ENCODE assay signal across 13 cellular contexts in genomic region chr2:233261819-233262555, GRCh38. TPM values are rescaled to one million over a fixed set of nuclear protein-coding genes. Genes with fewer than 3 reads are reported as not detected.
DNase-seq lines count a peak whose midpoint lies in the region; ATAC-seq and TF ChIP-seq lines count a peak whose summit lies in the region.
"Had no signal": no experiment of that assay in that cellular context is flagged by ENCODE, and none has a peak within 500 bp of the region (broad histone marks: within the 10 kb centered on the region; RNA-seq: fewer than 3 reads in every experiment).

No MANE protein-coding gene starts in this region.

- intact Hi-C loops in CD4-positive, alpha-beta memory T cell (cut with micrococcal nuclease) = loop anchor here (10.0 kb wide), 1 partner anchor 163 kb away; no protein-coding TSS in a partner anchor

- peak overlapping the region in 5 of 8 donors; percentile 3 to 67 (median 26) for H3K4me3 Mint-ChIP-seq in CD4-positive, alpha-beta memory T cell
- no peak overlapping the region for H3K4me3 Mint-ChIP-seq in activated naive CD8-positive, alpha-beta T cell treated with anti-CD3 and anti-CD28 coated beads for 36 hours
- no peak overlapping the region for H3K4me3 Mint-ChIP-seq in HFFc6
- H3K4me3 Mint-ChIP-seq: nephron had no signal

- H3K27ac Mint-ChIP-seq in CD4-positive, alpha-beta memory T cell = peak overlapping the region; percentile 45 to 96 (median 84)
- H3K27ac Mint-ChIP-seq in activated naive CD8-positive, alpha-beta T cell treated with anti-CD3 and anti-CD28 coated beads for 36 hours = peak overlapping the region; percentile 62
- no peak overlapping the region for H3K27ac Mint-ChIP-seq in HFFc6
- H3K27ac Mint-ChIP-seq: nephron had no signal

- no peaks in the 10 kb centered on the region for H3K27me3 ChIP-seq in CD4-positive, alpha-beta memory T cell (ENCODE audit: insufficient read depth, low read length)
- no peaks in the 10 kb centered on the region for H3K27me3 ChIP-seq in BE2C
- H3K27me3 ChIP-seq: BLaER1 had no signal

- no peaks in the 10 kb centered on the region for H3K27me3 Mint-ChIP-seq in CD4-positive, alpha-beta memory T cell
- H3K27me3 Mint-ChIP-seq in activated naive CD8-positive, alpha-beta T cell treated with anti-CD3 and anti-CD28 coated beads for 36 hours = no peaks in the 10 kb centered on the region
- H3K27me3 Mint-ChIP-seq in HFFc6 (ENCODE audit: insufficient read depth) = peaks cover 1% of the 10 kb centered on the region; the same call in 1 of the 2 replicates

- TF ChIP-seq POLR2A in erythroblast (IDR thresholded peaks at IDR 0.05; ENCODE audit: low read length) = no peak

- peak; percentile 77 for ATAC-seq in GM18868 (IDR thresholded peaks at IDR 0.05; ENCODE audit: unreplicated experiment)
- peak; percentile 68 for ATAC-seq in HG02852 (IDR thresholded peaks at IDR 0.05; ENCODE audit: unreplicated experiment)

- POLR2A ChIA-PET in CD4-positive, alpha-beta memory T cell (lab: Charles Lee; ENCODE audit: partially characterized antibody) = interaction anchor here (1.1 to 2.8 kb wide), 4 partner anchors 9 to 156 kb away, joined by 3 to 14 read pairs (median 7); partner anchors contain the start of gene ATG16L1

- H3K27ac ChIP-seq in CD4-positive, alpha-beta memory T cell (ENCODE audit: low read depth, low read length) = no peak overlapping the region
- H3K27ac ChIP-seq: BLaER1 had no signal

- H3K36me3 ChIP-seq in CD4-positive, alpha-beta memory T cell (ENCODE audit: insufficient read depth, low read length) = peaks cover 94% of the 10 kb centered on the region
- peaks cover 91% of the 10 kb centered on the region for H3K36me3 ChIP-seq in BE2C

- H3K4me3 ChIP-seq in CD4-positive, alpha-beta memory T cell (ENCODE audit: low read length in 2 of 2) = no peak overlapping the region
- H3K4me3 ChIP-seq in BE2C (ENCODE audit: low read depth, low read length) = no peak overlapping the region
- H3K4me3 ChIP-seq: BLaER1 had no signal

- peaks cover 65 to 92% of the 10 kb centered on the region in 2 donors for H3K36me3 Mint-ChIP-seq in CD4-positive, alpha-beta memory T cell
- H3K36me3 Mint-ChIP-seq in activated naive CD8-positive, alpha-beta T cell treated with anti-CD3 and anti-CD28 coated beads for 36 hours = peaks cover 54% of the 10 kb centered on the region
- H3K36me3 Mint-ChIP-seq in HFFc6 (ENCODE audit: low read depth) = peaks cover 52% of the 10 kb centered on the region

- no peak for DNase-seq in CD4-positive, alpha-beta memory T cell
- no peak for DNase-seq in activated naive CD8-positive, alpha-beta T cell treated with anti-CD3 and anti-CD28 coated beads for 36 hours
- DNase-seq in HFFc6 = no peak
- no peak for DNase-seq in DMS79 treated with DMSO at 0.1 percent for 48 hours (lab: John Stamatoyannopoulos, UW)
- no peak for DNase-seq in BE2C
- no peak for DNase-seq in erythroblast (lab: John Stamatoyannopoulos, UW)
- DNase-seq: Karpas-422, NCI-H524 had no signal

- no peaks in the 10 kb centered on the region for H3K9me3 Mint-ChIP-seq in CD4-positive, alpha-beta memory T cell
- H3K9me3 Mint-ChIP-seq in activated naive CD8-positive, alpha-beta T cell treated with anti-CD3 and anti-CD28 coated beads for 36 hours = no peaks in the 10 kb centered on the region
- no peaks in the 10 kb centered on the region for H3K9me3 Mint-ChIP-seq in HFFc6
- H3K9me3 Mint-ChIP-seq: nephron had no signal

- peaks cover 47% of the 10 kb centered on the region for H3K4me1 ChIP-seq in CD4-positive, alpha-beta memory T cell (ENCODE audit: insufficient read depth, low read length)
- no peaks in the 10 kb centered on the region for H3K4me1 ChIP-seq in BE2C

- CTCF ChIA-PET in CD4-positive, alpha-beta memory T cell (lab: Charles Lee; ENCODE audit: partially characterized antibody) = interaction anchor here (1.1 to 1.5 kb wide), 2 partner anchors 10 to 208 kb away, joined by 3 to 4 read pairs; partner anchors contain the start of gene ATG16L1

- H3K9me3 ChIP-seq in CD4-positive, alpha-beta memory T cell (ENCODE audit: control insufficient read depth in 1 of 2, low read length in 2 of 2) = no peaks in the 10 kb centered on the region
- H3K9me3 ChIP-seq in BE2C = no peaks in the 10 kb centered on the region
- H3K9me3 ChIP-seq: BLaER1 had no signal

- TF ChIP-seq CTCF in HFFc6 (IDR thresholded peaks at IDR 0.05) (no peak), BE2C (IDR thresholded peaks at IDR 0.05; ENCODE audit: low read depth, low read length) (no peak)

- H3K4me1 Mint-ChIP-seq in CD4-positive, alpha-beta memory T cell = peaks cover 40 to 69% (median 51%) of the 10 kb centered on the region in 4 donors
- H3K4me1 Mint-ChIP-seq in activated naive CD8-positive, alpha-beta T cell treated with anti-CD3 and anti-CD28 coated beads for 36 hours = peaks cover 57% of the 10 kb centered on the region
- no peaks in the 10 kb centered on the region for H3K4me1 Mint-ChIP-seq in HFFc6 (ENCODE audit: low read depth)
- H3K4me1 Mint-ChIP-seq: nephron had no signal

RNA-seq across cellular contexts. Expression of gene ATG16L1, which starts 10.5 kb away (rescaled TPM):
- 10 to 100 TPM; 81.1 to 89.4 TPM for total RNA-seq in CD4-positive, alpha-beta memory T cell
- 10 to 100 TPM; 12.3 to 20.0 TPM for polyA plus RNA-seq in CD4-positive, alpha-beta memory T cell
- total RNA-seq in activated naive CD8-positive, alpha-beta T cell treated with anti-CD3 and anti-CD28 coated beads for 36 hours = 10 to 100 TPM; 23.4 to 26.1 TPM
- 10 to 100 TPM; 19.7 to 22.8 (median 21.6) TPM for total RNA-seq in HFFc6 (2021; fragmentation: NEBNext Ultra II Directional; extraction: Animal tissue kit (Norgen Biotek cat#: 25700))
- 23.5 TPM for polyA plus RNA-seq in BE2C (2012; ENCODE audit: insufficient read depth, insufficient read length, low read depth)

RNA-seq across cellular contexts. Expression of gene SAG, which starts 45.6 kb away (rescaled TPM):
- total RNA-seq in CD4-positive, alpha-beta memory T cell = under 1 TPM in 1 of 2 experiments, not detected in 1; 0.06 TPM
- not detected for polyA plus RNA-seq in CD4-positive, alpha-beta memory T cell
- under 1 TPM in 1 of 2 experiments, not detected in 1; 0.31 TPM for total RNA-seq in activated naive CD8-positive, alpha-beta T cell treated with anti-CD3 and anti-CD28 coated beads for 36 hours
- total RNA-seq in HFFc6 (2021; fragmentation: NEBNext Ultra II Directional; extraction: Animal tissue kit (Norgen Biotek cat#: 25700)) = not detected
- 0.14 TPM for polyA plus RNA-seq in BE2C (2012; ENCODE audit: insufficient read depth, insufficient read length, low read depth)
- total RNA-seq: subcutaneous adipose tissue had no signal

Comparison
In these comparisons a context has a peak if more than half of its experiments do, and no peak if none do; other contexts are left out.
1. H3K4me3 Mint-ChIP-seq: peak in CD4-positive, alpha-beta memory T cell (5 of 8); none in activated naive CD8-positive, alpha-beta T cell treated with anti-CD3 and anti-CD28 coated beads for 36 hours (single experiment) and HFFc6 (single experiment).